8 cellular contexts compared by ENCODE assay signal in genomic region chr3:126983276-126983652, GRCh38. TPM values are rescaled to one million over a fixed set of nuclear protein-coding genes. Genes with fewer than 3 reads are reported as not detected.
DNase-seq lines count a peak whose midpoint lies in the region; ATAC-seq and TF ChIP-seq lines count a peak whose summit lies in the region.

No MANE protein-coding gene starts in this region.

- DNase-seq in AG04449 (ENCODE audit: low read depth, low spot score) (no peak), SJCRH30 (no peak), vagina (ENCODE audit: extremely low spot score in 2 of 2) (no peak), NCI-H524 (lab: John Stamatoyannopoulos, UW) (no peak)
- DNase-seq in effector CD4-positive, alpha-beta T cell: no peak
- no peak for DNase-seq in activated CD4-positive, alpha-beta memory T cell treated with anti-CD3 and anti-CD28 coated beads, Interleukin-2, amount 10 ng/mL, durations not matched to agents 7 days and 5 days

- POLR2A ChIA-PET in AG04449 (lab: Yijun Ruan, JAX): no interaction called here
- POLR2A ChIA-PET in activated CD4-positive, alpha-beta memory T cell treated with anti-CD3 and anti-CD28 coated beads, Interleukin-2, amount 10 ng/mL, durations not matched to agents 7 days and 5 days (lab: Charles Lee): interaction anchor here (1.3 kb wide), 1 partner anchor 71 kb away, joined by 3 read pairs; no protein-coding TSS in a partner anchor

- H3K27me3 ChIP-seq in SJCRH30: no peaks in the 10 kb centered on the region
- H3K27me3 ChIP-seq in vagina: no peaks in the 10 kb centered on the region

- H3K27ac Mint-ChIP-seq in activated CD4-positive, alpha-beta memory T cell treated with anti-CD3 and anti-CD28 coated beads, Interleukin-2, amount 10 ng/mL, durations not matched to agents 7 days and 5 days: no peak overlapping the region

- intact Hi-C loops in vagina (cut with DNase I): loop anchor here (5.0 to 10.0 kb wide), 3 partner anchors 231 to 562 kb away; partner anchors contain the start of gene CHCHD6

- H3K27ac ChIP-seq in SJCRH30 (no peak overlapping the region), vagina (peak overlapping the region; percentile 87)

- H3K36me3 Mint-ChIP-seq in activated CD4-positive, alpha-beta memory T cell treated with anti-CD3 and anti-CD28 coated beads, Interleukin-2, amount 10 ng/mL, durations not matched to agents 7 days and 5 days (ENCODE audit: low read depth): no peaks in the 10 kb centered on the region

- no peaks in the 10 kb centered on the region for H3K9me3 Mint-ChIP-seq in activated CD4-positive, alpha-beta memory T cell treated with anti-CD3 and anti-CD28 coated beads, Interleukin-2, amount 10 ng/mL, durations not matched to agents 7 days and 5 days

- H3K4me3 ChIP-seq in AG04449 (ENCODE audit: low read depth, low read length) (peak overlapping the region; percentile 69), SJCRH30 (peak overlapping the region; percentile 92), iPS-11a (ENCODE audit: low read depth, low read length) (peak overlapping the region; percentile 45), vagina (peak overlapping the region; percentile 74 to 82)

- H3K36me3 ChIP-seq in SJCRH30 (no peaks in the 10 kb centered on the region), vagina (no peaks in the 10 kb centered on the region)

- TF ChIP-seq CTCF in AG04449 (IDR thresholded peaks at IDR 0.05; ENCODE audit: insufficient read depth, low read length, missing control alignments): no peak
- TF ChIP-seq CTCF in vagina (IDR thresholded peaks at IDR 0.05): no peak

- peaks cover 21% of the 10 kb centered on the region for H3K4me1 Mint-ChIP-seq in activated CD4-positive, alpha-beta memory T cell treated with anti-CD3 and anti-CD28 coated beads, Interleukin-2, amount 10 ng/mL, durations not matched to agents 7 days and 5 days

- H3K4me1 ChIP-seq in SJCRH30: 0 out of 2 replicates have a peak, but pooled peaks cover 5% of the 10 kb centered on the region
- H3K4me1 ChIP-seq in vagina: peaks cover 49% of the 10 kb centered on the region

- CTCF ChIA-PET in AG04449 (lab: Yijun Ruan, JAX): interaction anchor here (1.1 to 8.5 kb wide), 11 partner anchors 10 to 330 kb away, joined by 3 to 211 read pairs (median 9); no protein-coding TSS in a partner anchor
- CTCF ChIA-PET in activated CD4-positive, alpha-beta memory T cell treated with anti-CD3 and anti-CD28 coated beads, Interleukin-2, amount 10 ng/mL, durations not matched to agents 7 days and 5 days (lab: Charles Lee): interaction anchor here (2.1 kb wide), 1 partner anchor 72 kb away, joined by 8 read pairs; no protein-coding TSS in a partner anchor

- no peak for TF ChIP-seq POLR2A in vagina (IDR thresholded peaks at IDR 0.05)

- no peak overlapping the region for H3K4me3 Mint-ChIP-seq in activated CD4-positive, alpha-beta memory T cell treated with anti-CD3 and anti-CD28 coated beads, Interleukin-2, amount 10 ng/mL, durations not matched to agents 7 days and 5 days

- ATAC-seq in GM19372 (IDR thresholded peaks at IDR 0.05; ENCODE audit: low read depth, unreplicated experiment): peak; percentile 2

- H3K9me3 ChIP-seq in SJCRH30 (replicated peaks) (no peaks in the 10 kb centered on the region), vagina (no peaks in the 10 kb centered on the region)

- peaks cover 7% of the 10 kb centered on the region for H3K27me3 Mint-ChIP-seq in activated CD4-positive, alpha-beta memory T cell treated with anti-CD3 and anti-CD28 coated beads, Interleukin-2, amount 10 ng/mL, durations not matched to agents 7 days and 5 days

RNA-seq across cellular contexts. Expression of gene PLXNA1, which starts 0.3 kb away (rescaled TPM):
- 47.2 and 51.6 TPM in 2 replicates for total RNA-seq in SJCRH30 (2014; rRNA removed; shearing (Covaris generic))
- 31.4 TPM for total RNA-seq in vagina
- total RNA-seq in activated CD4-positive, alpha-beta memory T cell treated with anti-CD3 and anti-CD28 coated beads, Interleukin-2, amount 10 ng/mL, durations not matched to agents 7 days and 5 days: 1 to 10 TPM; 6.5 to 7.4 TPM
